13 cellular contexts compared by ENCODE assay signal in genomic region chr7:94300176-94300835, GRCh38.
A peak's percentile ranks its signal among the peaks of the same experiment; 100 is the strongest.
DNase-seq lines count a peak whose midpoint lies in the region; ATAC-seq, FAIRE-seq and TF ChIP-seq lines count a peak whose summit lies in the region.
"Had no signal": no experiment of that assay in that cellular context is flagged by ENCODE, and none has a peak within 500 bp of the region (broad histone marks: within the 10 kb centered on the region; RNA-seq: fewer than 3 reads in every experiment).

No MANE protein-coding gene starts in this region.

- no peaks in the 10 kb centered on the region for H3K36me3 ChIP-seq in GM23248 (ENCODE audit: low read depth)
- H3K36me3 ChIP-seq in Peyer's patch, result no peaks in the 10 kb centered on the region
- H3K36me3 ChIP-seq in fibroblast of lung (ENCODE audit: control insufficient read depth, insufficient read depth, low read length), result no peaks in the 10 kb centered on the region
- H3K36me3 ChIP-seq in skeletal muscle satellite cell (ENCODE audit: insufficient read depth, low read length), result no peaks in the 10 kb centered on the region
- no peaks in the 10 kb centered on the region for H3K36me3 ChIP-seq in kidney (ENCODE audit: control insufficient read depth in 1 of 2, insufficient read depth in 2 of 2, low read length in 2 of 2)

- TF ChIP-seq POLR2A in Peyer's patch (IDR thresholded peaks at IDR 0.05), result no peak

- no peak for FAIRE-seq in kidney (lab: Jason Lieb, UNC)
- FAIRE-seq: small intestine had no signal

- peaks cover 83% of the 10 kb centered on the region for H3K4me1 ChIP-seq in GM23248 (ENCODE audit: insufficient read depth)
- H3K4me1 ChIP-seq in Peyer's patch, result no peaks in the 10 kb centered on the region
- peaks cover 50% of the 10 kb centered on the region for H3K4me1 ChIP-seq in fibroblast of lung (ENCODE audit: control insufficient read depth, extremely low read depth, insufficient read depth, low read length)
- peaks cover 85% of the 10 kb centered on the region for H3K4me1 ChIP-seq in skeletal muscle satellite cell (ENCODE audit: control insufficient read depth, insufficient read depth, low read length)
- H3K4me1 ChIP-seq in kidney (ENCODE audit: control insufficient read depth in 1 of 2, insufficient read depth in 1 of 2, low read depth in 1 of 2, low read length in 2 of 2), result peaks cover 13 to 19% of the 10 kb centered on the region in 2 donors

- no peak overlapping the region for H3K27ac Mint-ChIP-seq in stimulated activated effector memory CD8-positive, alpha-beta T cell treated with anti-CD3 and anti-CD28 coated beads, Interleukin-12 subunit alpha, Interleukin-12 subunit beta, amount 100 ng/mL, for 72 hours
- H3K27ac Mint-ChIP-seq: activated naive CD8-positive, alpha-beta T cell; CD4-positive, alpha-beta T cell had no signal

- H3K79me2 ChIP-seq in GM23248 (ENCODE audit: insufficient read depth) (peaks cover 62% of the 10 kb centered on the region), fibroblast of lung (ENCODE audit: control insufficient read depth, insufficient read depth, low read length) (peaks cover 6% of the 10 kb centered on the region)

- no peaks in the 10 kb centered on the region for H3K36me3 Mint-ChIP-seq in stimulated activated effector memory CD8-positive, alpha-beta T cell treated with anti-CD3 and anti-CD28 coated beads, Interleukin-12 subunit alpha, Interleukin-12 subunit beta, amount 100 ng/mL, for 72 hours
- H3K36me3 Mint-ChIP-seq: activated naive CD8-positive, alpha-beta T cell had no signal

- ATAC-seq in GM21737 (IDR thresholded peaks at IDR 0.05; ENCODE audit: unreplicated experiment), result no peak
- ATAC-seq in stimulated activated effector memory CD8-positive, alpha-beta T cell treated with anti-CD3 and anti-CD28 coated beads, Interleukin-12 subunit alpha, Interleukin-12 subunit beta, amount 100 ng/mL, for 72 hours, result no peak
- no peak for ATAC-seq in GM18511 (IDR thresholded peaks at IDR 0.05; ENCODE audit: unreplicated experiment)

- 72 to 74% methylated on average over 8 of the region's 8 CpGs for WGBS in GM23248 (ENCODE audit: low coverage in 1 of 2, low lambda C conversion rate in 2 of 2, missing lambda C conversion rate in 2 of 2), 2 experiments

- H2AFZ ChIP-seq in GM23248 (no peak overlapping the region), fibroblast of lung (ENCODE audit: low read length) (no peak overlapping the region)

- H3K9me3 ChIP-seq in GM23248 (ENCODE audit: low read depth) (no peaks in the 10 kb centered on the region), Peyer's patch (no peaks in the 10 kb centered on the region), fibroblast of lung (ENCODE audit: control insufficient read depth, insufficient read depth, low read depth, low read length) (no peaks in the 10 kb centered on the region), skeletal muscle satellite cell (replicated peaks; ENCODE audit: low read length) (no peaks in the 10 kb centered on the region), kidney (ENCODE audit: control insufficient read depth in 1 of 2, low read length in 2 of 2) (no peaks in the 10 kb centered on the region)

- no peaks in the 10 kb centered on the region for H3K4me1 Mint-ChIP-seq in stimulated activated effector memory CD8-positive, alpha-beta T cell treated with anti-CD3 and anti-CD28 coated beads, Interleukin-12 subunit alpha, Interleukin-12 subunit beta, amount 100 ng/mL, for 72 hours

- H3K27ac ChIP-seq in GM23248 (peak overlapping the region; percentile 99), Peyer's patch (peak overlapping the region in 3 of 4 donors; percentile 8 to 75 (median 71)), fibroblast of lung (ENCODE audit: insufficient read depth, low read length) (peak overlapping the region; percentile 92), kidney (ENCODE audit: low read depth in 2 of 2, low read length in 2 of 2) (no peak overlapping the region)

- H3K9me2 ChIP-seq in GM23248 (ENCODE audit: insufficient read depth), result no peaks in the 10 kb centered on the region

- H3K9me3 Mint-ChIP-seq in stimulated activated effector memory CD8-positive, alpha-beta T cell treated with anti-CD3 and anti-CD28 coated beads, Interleukin-12 subunit alpha, Interleukin-12 subunit beta, amount 100 ng/mL, for 72 hours, result no peaks in the 10 kb centered on the region
- H3K9me3 Mint-ChIP-seq: CD4-positive, alpha-beta T cell had no signal

- peaks cover 84% of the 10 kb centered on the region for H3F3A ChIP-seq in GM23248 (ENCODE audit: insufficient read depth)

- intact Hi-C loops in kidney (cut with DNase I), result no loop called here

- TF ChIP-seq CTCF in Peyer's patch (IDR thresholded peaks at IDR 0.05) (no peak), fibroblast of lung (conservative IDR thresholded peaks at IDR 0.05 in 1 of 2, IDR thresholded peaks at IDR 0.05 in 1 of 2; ENCODE audit: low read depth in 1 of 2, low read length in 2 of 2) (peak in 1 of 2 donors; percentile 0), kidney (IDR thresholded peaks at IDR 0.05; ENCODE audit: borderline replicate concordance, extremely low read depth, insufficient read depth) (no peak)

- H3K27me3 ChIP-seq in GM23248 (replicated peaks; ENCODE audit: insufficient read depth), result no peaks in the 10 kb centered on the region
- no peaks in the 10 kb centered on the region for H3K27me3 ChIP-seq in Peyer's patch
- H3K27me3 ChIP-seq in fibroblast of lung (ENCODE audit: control insufficient read depth, insufficient read depth, low read length), result no peaks in the 10 kb centered on the region
- H3K27me3 ChIP-seq in skeletal muscle satellite cell (ENCODE audit: control insufficient read depth, insufficient read depth, low read length), result no peaks in the 10 kb centered on the region

- in situ Hi-C loops in GM23248 (cut with MboI), result no loop called here

- H3K4me2 ChIP-seq in GM23248 (ENCODE audit: unreplicated experiment), result peak overlapping the region; percentile 90
- peak overlapping the region; percentile 76 for H3K4me2 ChIP-seq in fibroblast of lung (ENCODE audit: extremely low read depth, insufficient read depth, low read length)
- peak overlapping the region; percentile 63 for H3K4me2 ChIP-seq in skeletal muscle satellite cell (ENCODE audit: low read length)

- H3K4me3 Mint-ChIP-seq in stimulated activated effector memory CD8-positive, alpha-beta T cell treated with anti-CD3 and anti-CD28 coated beads, Interleukin-12 subunit alpha, Interleukin-12 subunit beta, amount 100 ng/mL, for 72 hours, result no peak overlapping the region
- H3K4me3 Mint-ChIP-seq: activated naive CD8-positive, alpha-beta T cell; CD4-positive, alpha-beta T cell had no signal

- DNase-seq in GM23248 (peak; percentile 41), Peyer's patch (no peak), fibroblast of lung (ENCODE audit: low read depth in 2 of 2) (peak in 1 of 2 donors; percentile 37), kidney (no peak)
- DNase-seq in stimulated activated effector memory CD8-positive, alpha-beta T cell treated with anti-CD3 and anti-CD28 coated beads, Interleukin-12 subunit alpha, Interleukin-12 subunit beta, amount 100 ng/mL, for 72 hours (ENCODE audit: low spot score in 2 of 2), result no peak
- DNase-seq: CD4-positive, alpha-beta T cell; effector CD4-positive, alpha-beta T cell; NCI-H1436 had no signal

- H3K9ac ChIP-seq in GM23248, result peak overlapping the region; percentile 92
- H3K9ac ChIP-seq in fibroblast of lung (ENCODE audit: insufficient read depth, low read length), result no peak overlapping the region
- H3K9ac ChIP-seq in skeletal muscle satellite cell (ENCODE audit: low read depth, low read length), result peak overlapping the region; percentile 37
- H3K9ac ChIP-seq in kidney (ENCODE audit: low read length in 2 of 2), result no peak overlapping the region

- H4K20me1 ChIP-seq in GM23248 (ENCODE audit: insufficient read depth) (no peaks in the 10 kb centered on the region), fibroblast of lung (ENCODE audit: control insufficient read depth, extremely low read depth, insufficient read depth, low read length) (no peaks in the 10 kb centered on the region)

- H3K4me3 ChIP-seq in GM23248 (peak overlapping the region; percentile 62), Peyer's patch (no peak overlapping the region), fibroblast of lung (replicated peaks in 1 of 4; ENCODE audit: control extremely low read depth in 1 of 4, insufficient read depth in 1 of 4, low read depth in 3 of 4, low read length in 4 of 4) (peak overlapping the region in 2 of 4 experiments; percentile 15 to 25), skeletal muscle satellite cell (ENCODE audit: low read length) (peak overlapping the region; percentile 20), kidney (ENCODE audit: low read length in 2 of 2) (no peak overlapping the region)

Comparison
In these comparisons a context has a peak if more than half of its experiments do, and no peak if none do; other contexts are left out.
1. H3K27ac ChIP-seq: peak in GM23248 (single experiment), Peyer's patch (3 of 4) and fibroblast of lung (single experiment); none in kidney (0 of 2).
2. H3K4me3 ChIP-seq: peak in GM23248 (single experiment) and skeletal muscle satellite cell (single experiment); none in Peyer's patch (0 of 4) and kidney (0 of 2).
3. H3K9ac ChIP-seq: peak in GM23248 (single experiment) and skeletal muscle satellite cell (single experiment); none in fibroblast of lung (single experiment) and kidney (0 of 2).
4. Peak in every context shown above with its lines, with median percentiles within 50 percentile points of each other: H3K4me2 ChIP-seq.